16 cellular contexts compared by ENCODE assay signal in the genomic region with DNA sequence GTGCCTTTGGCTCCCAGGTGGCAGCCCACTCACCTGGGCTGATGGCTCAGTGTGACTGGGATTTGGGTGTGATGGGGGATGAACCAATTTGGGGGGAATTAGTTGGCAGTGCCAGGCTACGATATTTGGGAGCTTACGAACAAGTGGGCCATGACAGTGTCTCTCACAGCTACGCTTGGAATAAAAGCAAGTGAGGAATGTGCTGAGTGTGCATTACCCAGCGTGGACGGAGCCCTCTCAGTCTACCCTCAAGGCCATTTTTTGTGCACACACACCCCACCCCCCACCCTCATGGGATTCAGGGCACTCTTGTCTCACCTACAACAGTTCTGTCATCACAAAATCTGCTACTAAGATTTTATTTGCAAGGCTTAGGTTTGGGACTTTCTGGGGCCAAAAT.
DNase-seq lines count a peak whose midpoint lies in the region; ATAC-seq and TF ChIP-seq lines count a peak whose summit lies in the region.
"Had no signal": no experiment of that assay in that cellular context is flagged by ENCODE, and none has a peak within 500 bp of the region (broad histone marks: within the 10 kb centered on the region; RNA-seq: fewer than 3 reads in every experiment).

No MANE protein-coding gene starts in this region.

- H3K4me1 ChIP-seq in mammary epithelial cell (ENCODE audit: insufficient read depth, low read length) = peaks cover 9% of the 10 kb centered on the region
- H3K4me1 ChIP-seq in breast epithelium = no peaks in the 10 kb centered on the region
- H3K4me1 ChIP-seq in SJCRH30 = peaks cover 11% of the 10 kb centered on the region
- H3K4me1 ChIP-seq in mesendoderm (ENCODE audit: control insufficient read depth, low read depth, low read length) = peaks cover 6% of the 10 kb centered on the region

- no peak overlapping the region for H3K27ac ChIP-seq in mammary epithelial cell (ENCODE audit: insufficient read depth, low read depth, low read length)
- no peak overlapping the region for H3K27ac ChIP-seq in breast epithelium
- H3K27ac ChIP-seq in SJCRH30 = peak overlapping the region; percentile 14; the same call in 1 of the 2 replicates
- H3K27ac ChIP-seq in mesendoderm (ENCODE audit: low read depth, low read length) = peak overlapping the region; percentile 53
- H3K27ac ChIP-seq: 22Rv1 had no signal

- intact Hi-C loops in mammary epithelial cell (cut with micrococcal nuclease) = no loop called here
- intact Hi-C loops in breast epithelium (cut with DNase I; ENCODE audit: low total_unique reads) = no loop called here
- intact Hi-C loops in activated T-helper 1 cell treated with anti-CD3 and anti-CD28 coated beads, Interleukin-12 subunit alpha, Interleukin-12 subunit beta, Interleukin-2, Interleukin-4 antibody, amounts not matched to agents 30 ng/mL and 10 ng/mL and 1 ng/mL, durations not matched to agents 14 hours and 24 hours and 36 hours (cut with micrococcal nuclease) = no loop called here

- H2BK15ac ChIP-seq in mesendoderm (replicated peaks; ENCODE audit: low read depth) = no peak overlapping the region

- H3K4me3 ChIP-seq in mammary epithelial cell (replicated peaks in 1 of 3; ENCODE audit: insufficient read depth in 1 of 3, low read depth in 2 of 3, low read length in 3 of 3) = no peak overlapping the region
- no peak overlapping the region for H3K4me3 ChIP-seq in breast epithelium
- H3K4me3 ChIP-seq in SJCRH30 = no peak overlapping the region
- H3K4me3 ChIP-seq in mesendoderm (ENCODE audit: low read length) = no peak overlapping the region
- H3K4me3 ChIP-seq: MG63 had no signal

- H3K4me2 ChIP-seq in mammary epithelial cell (ENCODE audit: insufficient read depth, low read depth, low read length) (no peak overlapping the region), mesendoderm (ENCODE audit: low read length) (no peak overlapping the region)

- no peak overlapping the region for H3K4ac ChIP-seq in mesendoderm (ENCODE audit: low read depth, low read length)

- dilution Hi-C loops in mammary epithelial cell (cut with HindIII; ENCODE audit: low sequenced_read_pairs) = no loop called here

- TF ChIP-seq POLR2A in breast epithelium (IDR thresholded peaks at IDR 0.05) = no peak

- ATAC-seq in HG02970 (IDR thresholded peaks at IDR 0.05; ENCODE audit: low FRiP score, unreplicated experiment) = no peak

- H3K9ac ChIP-seq in mammary epithelial cell (ENCODE audit: insufficient read depth, low read length) (no peak overlapping the region), mesendoderm (ENCODE audit: low read length) (no peak overlapping the region)

- H3K27me3 Mint-ChIP-seq in progenitor cell of endocrine pancreas = no peaks in the 10 kb centered on the region
- no peaks in the 10 kb centered on the region for H3K27me3 Mint-ChIP-seq in activated T-helper 1 cell treated with anti-CD3 and anti-CD28 coated beads, Interleukin-12 subunit alpha, Interleukin-12 subunit beta, Interleukin-2, Interleukin-4 antibody, amounts not matched to agents 30 ng/mL and 10 ng/mL and 1 ng/mL, durations not matched to agents 14 hours and 24 hours and 36 hours (ENCODE audit: insufficient read depth)

- H2BK5ac ChIP-seq in mesendoderm (ENCODE audit: low read length) = peak overlapping the region; percentile 39

- in situ Hi-C loops in mammary epithelial cell (cut with MboI; ENCODE audit: low sequenced_read_pairs in 2 of 2) = no loop called here
- in situ Hi-C loops in ACHN (cut with HindIII; ENCODE audit: low pct_ligation_motif_present, low pct_unique_long_range_greater_than_20kb, low sequenced_read_pairs) = no loop called here

- H2AFZ ChIP-seq in mammary epithelial cell (ENCODE audit: low read depth, low read length) = peak overlapping the region; percentile 65

- H3K23ac ChIP-seq in mesendoderm (ENCODE audit: low read length) = no peak overlapping the region

- no peaks in the 10 kb centered on the region for H3K79me1 ChIP-seq in mesendoderm (ENCODE audit: low read length)

- no peaks in the 10 kb centered on the region for H3K79me2 ChIP-seq in mammary epithelial cell (ENCODE audit: insufficient read depth, low read length)
- H3K79me2 ChIP-seq in mesendoderm (ENCODE audit: control insufficient read depth, insufficient read depth, low read length) = no peaks in the 10 kb centered on the region

- BruUV-seq in mammary epithelial cell (replicated peaks; lab: Mats Ljungman, UMichigan) = no TSS peak

- peak overlapping the region; percentile 52 for H3K18ac ChIP-seq in mesendoderm (ENCODE audit: low read length)

- peak overlapping the region; percentile 59 for H3K56ac ChIP-seq in mesendoderm (ENCODE audit: low read length)

- peak overlapping the region; percentile 41 for H3K27ac Mint-ChIP-seq in progenitor cell of endocrine pancreas
- no peak overlapping the region for H3K27ac Mint-ChIP-seq in activated T-helper 1 cell treated with anti-CD3 and anti-CD28 coated beads, Interleukin-12 subunit alpha, Interleukin-12 subunit beta, Interleukin-2, Interleukin-4 antibody, amounts not matched to agents 30 ng/mL and 10 ng/mL and 1 ng/mL, durations not matched to agents 14 hours and 24 hours and 36 hours

- 83% methylated on average over 5 of the region's 5 CpGs for WGBS in mammary epithelial cell (ENCODE audit: low coverage, missing lambda C conversion rate)
- WGBS in mesendoderm (ENCODE audit: extremely low coverage, insufficient coverage, low lambda C conversion rate) = no CpG with 5 or more reads among the region's 5 CpGs

- CTCF ChIA-PET in mammary epithelial cell (lab: Charles Lee; ENCODE audit: low non-redundant PET) = interaction anchor here (0.6 kb wide), 1 partner anchor 532 kb away, joined by 3 read pairs; no protein-coding TSS in a partner anchor

- H3K4me1 Mint-ChIP-seq in progenitor cell of endocrine pancreas (ENCODE audit: low read depth) = peaks cover 22% of the 10 kb centered on the region
- H3K4me1 Mint-ChIP-seq in activated T-helper 1 cell treated with anti-CD3 and anti-CD28 coated beads, Interleukin-12 subunit alpha, Interleukin-12 subunit beta, Interleukin-2, Interleukin-4 antibody, amounts not matched to agents 30 ng/mL and 10 ng/mL and 1 ng/mL, durations not matched to agents 14 hours and 24 hours and 36 hours (ENCODE audit: low read depth) = no peaks in the 10 kb centered on the region

- H3K4me3 Mint-ChIP-seq in progenitor cell of endocrine pancreas (ENCODE audit: low read depth) = no peak overlapping the region
- no peak overlapping the region for H3K4me3 Mint-ChIP-seq in activated T-helper 1 cell treated with anti-CD3 and anti-CD28 coated beads, Interleukin-12 subunit alpha, Interleukin-12 subunit beta, Interleukin-2, Interleukin-4 antibody, amounts not matched to agents 30 ng/mL and 10 ng/mL and 1 ng/mL, durations not matched to agents 14 hours and 24 hours and 36 hours

- H3K27me3 ChIP-seq in mammary epithelial cell (ENCODE audit: insufficient read depth, low read length) (no peaks in the 10 kb centered on the region), breast epithelium (no peaks in the 10 kb centered on the region), SJCRH30 (no peaks in the 10 kb centered on the region), mesendoderm (ENCODE audit: insufficient read depth, low read length, poor library complexity) (no peaks in the 10 kb centered on the region)
- H3K27me3 ChIP-seq: MG63 had no signal

- peaks cover 1% of the 10 kb centered on the region for H3K36me3 Mint-ChIP-seq in progenitor cell of endocrine pancreas (ENCODE audit: insufficient read depth)
- no peaks in the 10 kb centered on the region for H3K36me3 Mint-ChIP-seq in activated T-helper 1 cell treated with anti-CD3 and anti-CD28 coated beads, Interleukin-12 subunit alpha, Interleukin-12 subunit beta, Interleukin-2, Interleukin-4 antibody, amounts not matched to agents 30 ng/mL and 10 ng/mL and 1 ng/mL, durations not matched to agents 14 hours and 24 hours and 36 hours (ENCODE audit: low read depth)

- TF ChIP-seq CTCF in mammary epithelial cell (conservative IDR thresholded peaks at IDR 0.05 in 1 of 2, IDR thresholded peaks at IDR 0.05 in 1 of 2; ENCODE audit: extremely low read depth in 1 of 2, insufficient read depth in 1 of 2, low read depth in 1 of 2, low read length in 2 of 2) (no peak), breast epithelium (IDR thresholded peaks at IDR 0.05) (no peak), progenitor cell of endocrine pancreas (IDR thresholded peaks at IDR 0.05; ENCODE audit: unreplicated experiment) (no peak)

- no peak overlapping the region for H4K8ac ChIP-seq in mesendoderm (ENCODE audit: low read depth, low read length)

- H2BK120ac ChIP-seq in mesendoderm (ENCODE audit: low read depth, low read length) = no peak overlapping the region

- H3K9me3 ChIP-seq in mammary epithelial cell (replicated peaks; ENCODE audit: insufficient read depth, low read length) = no peaks in the 10 kb centered on the region
- peaks cover 0 to 5% of the 10 kb centered on the region in 2 donors for H3K9me3 ChIP-seq in breast epithelium
- peaks cover 5% of the 10 kb centered on the region for H3K9me3 ChIP-seq in SJCRH30 (replicated peaks)
- H3K9me3 ChIP-seq: MG63 had no signal

- no peaks in the 10 kb centered on the region for H4K20me1 ChIP-seq in mammary epithelial cell (ENCODE audit: insufficient read depth, low read length)

- no peaks in the 10 kb centered on the region for H3K36me3 ChIP-seq in mammary epithelial cell (ENCODE audit: insufficient read depth, low read length)
- no peaks in the 10 kb centered on the region for H3K36me3 ChIP-seq in breast epithelium
- H3K36me3 ChIP-seq in SJCRH30 = no peaks in the 10 kb centered on the region
- H3K36me3 ChIP-seq in mesendoderm (ENCODE audit: control insufficient read depth, insufficient read depth, low read length) = no peaks in the 10 kb centered on the region
- H3K36me3 ChIP-seq: MG63 had no signal

- peak overlapping the region; percentile 69 for H2AK5ac ChIP-seq in mesendoderm (ENCODE audit: low read length)

- no peaks in the 10 kb centered on the region for H3K9me3 Mint-ChIP-seq in progenitor cell of endocrine pancreas (ENCODE audit: low read depth)
- no peaks in the 10 kb centered on the region for H3K9me3 Mint-ChIP-seq in activated T-helper 1 cell treated with anti-CD3 and anti-CD28 coated beads, Interleukin-12 subunit alpha, Interleukin-12 subunit beta, Interleukin-2, Interleukin-4 antibody, amounts not matched to agents 30 ng/mL and 10 ng/mL and 1 ng/mL, durations not matched to agents 14 hours and 24 hours and 36 hours

- H4K5ac ChIP-seq in mesendoderm (ENCODE audit: low read length) = no peak overlapping the region

- DNase-seq in mammary epithelial cell (no peak), breast epithelium (ENCODE audit: low spot score in 2 of 2) (no peak), SJCRH30 (no peak), mesendoderm (no peak), progenitor cell of endocrine pancreas (ENCODE audit: low spot score, unreplicated experiment) (no peak), ACHN (no peak)
- DNase-seq in activated T-helper 1 cell treated with anti-CD3 and anti-CD28 coated beads, Interleukin-12 subunit alpha, Interleukin-12 subunit beta, Interleukin-2, Interleukin-4 antibody, amounts not matched to agents 30 ng/mL and 10 ng/mL and 1 ng/mL, durations not matched to agents 14 hours and 24 hours and 36 hours (ENCODE audit: low spot score) = no peak
- DNase-seq: C1 segment of cervical spinal cord, MG63, NCI-H1105, NCI-H187, NCI-H446 treated with DMSO at 0.1 percent for 48 hours, NCI-H774, SHP77 had no signal

Comparison
In these comparisons a context has a peak if more than half of its experiments do, and no peak if none do; other contexts are left out.
1. H3K27ac ChIP-seq: peak in SJCRH30 (single experiment) and mesendoderm (single experiment); none in mammary epithelial cell (single experiment) and breast epithelium (0 of 2).